In genomic region chr19:14146789-14147216, GRCh38 we compare ENCODE assay signal across 10 cellular contexts. TPM values are rescaled to one million over a fixed set of nuclear protein-coding genes. Genes with fewer than 3 reads are reported as not detected.
DNase-seq lines count a peak whose midpoint lies in the region; ATAC-seq and TF ChIP-seq lines count a peak whose summit lies in the region.
"Had no signal": no experiment of that assay in that cellular context is flagged by ENCODE, and none has a peak within 500 bp of the region (broad histone marks: within the 10 kb centered on the region; RNA-seq: fewer than 3 reads in every experiment).

No MANE protein-coding gene starts in this region.

- no peak overlapping the region for H3K4me3 ChIP-seq in trophoblast cell (ENCODE audit: low read depth, low read length)
- no peak overlapping the region for H3K4me3 ChIP-seq in GM23338
- no peak overlapping the region for H3K4me3 ChIP-seq in lower lobe of right lung
- H3K4me3 ChIP-seq: dorsolateral prefrontal cortex had no signal

- no peak overlapping the region for H4K12ac ChIP-seq in trophoblast cell (ENCODE audit: low read depth, low read length)

- no peak overlapping the region for H4K8ac ChIP-seq in trophoblast cell (ENCODE audit: low read depth, low read length)

- H2BK120ac ChIP-seq in trophoblast cell (ENCODE audit: insufficient read depth, low read length, poor library complexity), result no peak overlapping the region

- no peaks in the 10 kb centered on the region for H3K79me2 ChIP-seq in trophoblast cell (ENCODE audit: control insufficient read depth, insufficient read depth, low read length, poor library complexity)
- H3K79me2 ChIP-seq in GM23338 (replicated peaks; ENCODE audit: insufficient read depth), result no peaks in the 10 kb centered on the region

- no CpG with 5 or more reads among the region's 7 CpGs for WGBS in trophoblast cell (ENCODE audit: extremely low coverage, insufficient coverage, insufficient read length)

- H3K4me1 Mint-ChIP-seq in GM23338, result peaks cover 35% of the 10 kb centered on the region

- no peak overlapping the region for H2AFZ ChIP-seq in trophoblast cell (ENCODE audit: insufficient read depth, low read length, poor library complexity)
- H2AFZ ChIP-seq in GM23338, result no peak overlapping the region

- peaks cover 12% of the 10 kb centered on the region; the same call in 1 of the 2 replicates for H3F3A ChIP-seq in GM23338 (replicated peaks; ENCODE audit: low read depth)

- no peak overlapping the region for H3K23ac ChIP-seq in trophoblast cell (ENCODE audit: low read length)

- peaks cover 3% of the 10 kb centered on the region; the same call in 1 of the 3 replicates for H3K9me3 Mint-ChIP-seq in GM23338
- H3K9me3 Mint-ChIP-seq: activated T-cell treated with anti-CD3 and anti-CD28 coated beads, Interleukin-2, amount 50 U/mL, for 72 hours had no signal

- no peak overlapping the region for H3K27ac Mint-ChIP-seq in GM23338
- H3K27ac Mint-ChIP-seq: activated T-cell treated with anti-CD3 and anti-CD28 coated beads, Interleukin-2, amount 50 U/mL, for 72 hours had no signal

- H3K27ac ChIP-seq in trophoblast cell (ENCODE audit: low read depth, low read length) (no peak overlapping the region), GM23338 (ENCODE audit: low read depth) (no peak overlapping the region), lower lobe of right lung (no peak overlapping the region)

- no peak overlapping the region for H3K9ac ChIP-seq in trophoblast cell (ENCODE audit: low read length)

- H4K20me1 ChIP-seq in GM23338 (replicated peaks; ENCODE audit: insufficient read depth), result peaks cover 12% of the 10 kb centered on the region; the same call in 1 of the 2 replicates

- DNase-seq in GM04503 (ENCODE audit: low read depth) (peak; percentile 80), fibroblast of gingiva (ENCODE audit: low read depth) (peak; percentile 60), trophoblast cell (peak; percentile 88 to 90), GM23338 (ENCODE audit: low spot score) (no peak), lower lobe of right lung (no peak)
- DNase-seq: activated T-cell treated with anti-CD3 and anti-CD28 coated beads, Interleukin-2, amount 50 U/mL, for 72 hours; NCI-H526 treated with DMSO at 0.1 percent for 48 hours had no signal

- no peak overlapping the region for H2BK12ac ChIP-seq in trophoblast cell (ENCODE audit: low read length)

- no peak for ATAC-seq in GM23338
- ATAC-seq in HG03457 (IDR thresholded peaks at IDR 0.05; ENCODE audit: unreplicated experiment), result no peak
- no peak for ATAC-seq in lower lobe of right lung
- ATAC-seq: activated T-cell treated with anti-CD3 and anti-CD28 coated beads, Interleukin-2, amount 50 U/mL, for 72 hours had no signal

- H3K4me2 ChIP-seq in trophoblast cell (ENCODE audit: low read length) (no peak overlapping the region), GM23338 (no peak overlapping the region)

- intact Hi-C loops in lower lobe of right lung (cut with DNase I), result no loop called here

- H3K27me3 Mint-ChIP-seq in GM23338 (ENCODE audit: insufficient read depth, low read depth, poor library complexity), result peaks cover 21% of the 10 kb centered on the region

- H3K36me3 ChIP-seq in trophoblast cell (ENCODE audit: control insufficient read depth in 1 of 2, insufficient read depth in 2 of 2, low read length in 2 of 2) (no peaks in the 10 kb centered on the region), GM23338 (ENCODE audit: insufficient read depth) (no peaks in the 10 kb centered on the region; the same call in 1 of the 2 replicates), lower lobe of right lung (no peaks in the 10 kb centered on the region)

- peaks cover 2% of the 10 kb centered on the region for H3K79me1 ChIP-seq in trophoblast cell (ENCODE audit: low read length)

- H4K91ac ChIP-seq in trophoblast cell (ENCODE audit: low read depth, low read length), result peak overlapping the region; percentile 26

- H3K4ac ChIP-seq in trophoblast cell (ENCODE audit: low read depth, low read length), result no peak overlapping the region

- TF ChIP-seq CTCF in GM23338 (conservative IDR thresholded peaks at IDR 0.05; ENCODE audit: low read depth in 2 of 2) (no peak), lower lobe of right lung (IDR thresholded peaks at IDR 0.05) (no peak)

- H3K4me3 Mint-ChIP-seq in GM23338, result no peak overlapping the region
- H3K4me3 Mint-ChIP-seq: activated T-cell treated with anti-CD3 and anti-CD28 coated beads, Interleukin-2, amount 50 U/mL, for 72 hours had no signal

- peak overlapping the region; percentile 36 for H2AK5ac ChIP-seq in trophoblast cell (ENCODE audit: low read length)

- H3K18ac ChIP-seq in trophoblast cell (ENCODE audit: low read length), result no peak overlapping the region

- peaks cover 3% of the 10 kb centered on the region for H3K36me3 Mint-ChIP-seq in GM23338 (ENCODE audit: low read depth)

- H3K14ac ChIP-seq in trophoblast cell (ENCODE audit: low read length), result no peak overlapping the region

- peaks cover 7% of the 10 kb centered on the region in 2 experiments for H3K4me1 ChIP-seq in trophoblast cell (ENCODE audit: control insufficient read depth in 1 of 2, insufficient read depth in 2 of 2, low read length in 2 of 2)
- peaks cover 26% of the 10 kb centered on the region; the same call in 1 of the 2 replicates for H3K4me1 ChIP-seq in GM23338 (ENCODE audit: insufficient read depth)
- H3K4me1 ChIP-seq in lower lobe of right lung, result peaks cover 39% of the 10 kb centered on the region

- H2BK5ac ChIP-seq in trophoblast cell (ENCODE audit: low read depth, low read length, poor library complexity), result no peak overlapping the region

- H3K9me2 ChIP-seq in GM23338 (ENCODE audit: insufficient read depth), result no peaks in the 10 kb centered on the region

- H3K27me3 ChIP-seq in trophoblast cell (ENCODE audit: insufficient read depth, low read length) (no peaks in the 10 kb centered on the region), GM23338 (ENCODE audit: insufficient read depth) (no peaks in the 10 kb centered on the region), lower lobe of right lung (ENCODE audit: low read depth) (no peaks in the 10 kb centered on the region)
- H3K27me3 ChIP-seq: dorsolateral prefrontal cortex had no signal

- H3K9me3 ChIP-seq in trophoblast cell (ENCODE audit: insufficient read depth, low read depth, low read length) (no peaks in the 10 kb centered on the region), lower lobe of right lung (no peaks in the 10 kb centered on the region)

TF ChIP-seq in PFSK-1, 5 proteins besides CTCF, POLR2A, EP300 and RAD21 (continues in another document):
- TF ChIP-seq POLR2AphosphoS5 (IDR thresholded peaks at IDR 0.05; ENCODE audit: low read depth, low read length), result no peak
- TF ChIP-seq TAF1 (IDR thresholded peaks at IDR 0.05; ENCODE audit: borderline replicate concordance, insufficient read depth, low read length), result no peak
- peak; percentile 58; the same call in 1 of the 2 replicates for TF ChIP-seq SIN3A (IDR thresholded peaks at IDR 0.05; ENCODE audit: borderline replicate concordance, insufficient read depth, low read length)
- peak; percentile 26 for TF ChIP-seq FOXP2 (optimal IDR thresholded peaks at IDR 0.05; ENCODE audit: borderline replicate concordance, extremely low read depth, extremely low read length, insufficient read depth)

TF ChIP-seq in GM23338, 12 proteins besides CTCF, POLR2A, EP300 and RAD21 (continues in another document):
- no peak for TF ChIP-seq POLR2AphosphoS5 (IDR thresholded peaks at IDR 0.05; ENCODE audit: low read depth)
- TF ChIP-seq EZH2 (IDR thresholded peaks at IDR 0.05; ENCODE audit: low read depth, unreplicated experiment), result no peak
- TF ChIP-seq ZNF331 (CRISPR knock-in tag; IDR thresholded peaks at IDR 0.05; ENCODE audit: low read depth), result no peak
- no peak for TF ChIP-seq REST (IDR thresholded peaks at IDR 0.05; ENCODE audit: unreplicated experiment)

RNA-seq across cellular contexts. Expression of gene ASF1B, which starts 10.4 kb away (rescaled TPM):
- 60.7 TPM for polyA plus RNA-seq in PFSK-1 (2012; ENCODE audit: insufficient read length, low read depth)
- 14.9 and 16.1 TPM in 2 replicates for polyA plus RNA-seq in trophoblast cell (2013)
- 33.3 and 37.1 TPM in 2 replicates for total RNA-seq in GM23338 (2014; rRNA removed; shearing (Covaris generic))
- 33.8 and 36.9 TPM in 2 replicates for polyA plus RNA-seq in GM23338 (2016; fragmentation: Nextera tagmentation; extraction: Ambion mirVana)
- 2.6 TPM for total RNA-seq in lower lobe of right lung

RNA-seq across cellular contexts. Expression of gene PRKACA, which starts 29.2 kb away (rescaled TPM):
- polyA plus RNA-seq in PFSK-1 (2012; ENCODE audit: insufficient read length, low read depth), result 39.4 TPM
- polyA plus RNA-seq in trophoblast cell (2013), result 55.0 and 56.5 TPM in 2 replicates
- total RNA-seq in GM23338 (2014; rRNA removed; shearing (Covaris generic)), result 25.7 and 31.3 TPM in 2 replicates
- 12.3 and 13.0 TPM in 2 replicates for polyA plus RNA-seq in GM23338 (2016; fragmentation: Nextera tagmentation; extraction: Ambion mirVana)
- 87.1 TPM for total RNA-seq in lower lobe of right lung

RNA-seq across cellular contexts. Expression of gene SAMD1, which starts 56.3 kb away (rescaled TPM):
- polyA plus RNA-seq in PFSK-1 (2012; ENCODE audit: insufficient read length, low read depth), result 64.6 TPM
- 68.4 and 68.7 TPM in 2 replicates for polyA plus RNA-seq in trophoblast cell (2013)
- 67.1 and 69.0 TPM in 2 replicates for total RNA-seq in GM23338 (2014; rRNA removed; shearing (Covaris generic))
- polyA plus RNA-seq in GM23338 (2016; fragmentation: Nextera tagmentation; extraction: Ambion mirVana), result 32.2 and 38.1 TPM in 2 replicates
- total RNA-seq in lower lobe of right lung, result 51.4 TPM

RNA-seq across cellular contexts. Expression of gene ADGRL1, which starts 59.2 kb away (rescaled TPM):
- 56.0 TPM for polyA plus RNA-seq in PFSK-1 (2012; ENCODE audit: insufficient read length, low read depth)
- 4.7 and 4.9 TPM in 2 replicates for polyA plus RNA-seq in trophoblast cell (2013)
- 84.0 and 100 TPM in 2 replicates for total RNA-seq in GM23338 (2014; rRNA removed; shearing (Covaris generic))
- 20.6 and 21.8 TPM in 2 replicates for polyA plus RNA-seq in GM23338 (2016; fragmentation: Nextera tagmentation; extraction: Ambion mirVana)
- total RNA-seq in lower lobe of right lung, result 28.7 TPM

Comparison
In these comparisons a context has a peak if more than half of its experiments do, and no peak if none do; other contexts are left out.
1. DNase-seq: peak in GM04503 (single experiment), fibroblast of gingiva (single experiment) and trophoblast cell (2 of 2); none in GM23338 (single experiment) and lower lobe of right lung (single experiment).